In genomic region chr7:263483-264351, GRCh38 we compare ENCODE assay signal across 9 cellular contexts. TPM values are rescaled to one million over a fixed set of nuclear protein-coding genes. Genes with fewer than 3 reads are reported as not detected.
DNase-seq lines count a peak whose midpoint lies in the region; ATAC-seq and TF ChIP-seq lines count a peak whose summit lies in the region.
"Not testable (repeated sequence)": the region's sequence is repeated elsewhere in the genome, so short reads cannot be mapped to it uniquely, and the experiment has no call there.
"Had no signal": no experiment of that assay in that cellular context is flagged by ENCODE, and none has a peak within 500 bp of the region (broad histone marks: within the 10 kb centered on the region; RNA-seq: fewer than 3 reads in every experiment).

No MANE protein-coding gene starts in this region.

- H3K36me3 ChIP-seq in brain microvascular endothelial cell (replicated peaks) = peaks cover 23% of the 10 kb centered on the region
- H3K36me3 ChIP-seq in stomach = peaks cover 27 to 37% (median 33%) of the 10 kb centered on the region in 4 donors

- not testable (repeated sequence) for ATAC-seq in right cardiac atrium

- intact Hi-C loops in right cardiac atrium (cut with DNase I); posterior vena cava (cut with DNase I); stomach (cut with DNase I; ENCODE audit: low total_unique reads): not testable (repeated sequence)

- H3K4me3 ChIP-seq in brain microvascular endothelial cell (ENCODE audit: low read depth, low read length); right cardiac atrium (ENCODE audit: low read length): not testable (repeated sequence)
- H3K4me3 ChIP-seq in stomach = peak overlapping the region in 1 of 4 donors; percentile 25

- DNase-seq in DMS53 (lab: John Stamatoyannopoulos, UW) (peak; percentile 23), HT-29 (ENCODE audit: low spot score) (peak; percentile 22), SIG-M5 treated with dmso at 0.1 percent for 504 hours (lab: John Stamatoyannopoulos, UW; ENCODE audit: unreplicated experiment) (peak; percentile 37), right cardiac atrium (peak in 2 of 3 donors; percentile 20 to 54), posterior vena cava (ENCODE audit: low spot score) (peak; percentile 80)
- peak; percentile 14 to 36 (median 21) for DNase-seq in activated CD8-positive, alpha-beta memory T cell treated with anti-CD3 and anti-CD28 coated beads for 48 hours (ENCODE audit: low read depth in 2 of 3, low spot score in 2 of 3)
- not testable (repeated sequence) for DNase-seq in brain microvascular endothelial cell, stomach

- WGBS in right cardiac atrium = 74% methylated on average over 19 of the region's 37 CpGs
- 45 to 82% (median 67%) methylated on average over 5 to 28 of the region's 37 CpGs for whole genome bisulfite sequencing in stomach, 5 donors

- H3K9me3 ChIP-seq in right cardiac atrium (ENCODE audit: control insufficient read depth, low read length) = not testable (repeated sequence)
- H3K9me3 ChIP-seq in stomach = peaks cover 0 to 30% (median 11%) of the 10 kb centered on the region in 4 donors

- not testable (repeated sequence) for TF ChIP-seq POLR2A in stomach (IDR thresholded peaks at IDR 0.05)

- not testable (repeated sequence) for H3K27ac ChIP-seq in brain microvascular endothelial cell; right cardiac atrium (ENCODE audit: low read length)
- H3K27ac ChIP-seq in stomach = peak overlapping the region; percentile 74 to 82 (median 78)

- TF ChIP-seq EP300 in stomach (IDR thresholded peaks at IDR 0.05) = not testable (repeated sequence)

- TF ChIP-seq CTCF in brain microvascular endothelial cell (IDR thresholded peaks at IDR 0.05; ENCODE audit: low read depth, low read length, missing control alignments) = peak; percentile 47
- TF ChIP-seq CTCF in stomach (IDR thresholded peaks at IDR 0.05) = peak in 5 of 7 experiments; percentile 31 to 61 (median 34)

- H3K4me1 ChIP-seq in right cardiac atrium (ENCODE audit: control insufficient read depth, insufficient read depth, low read length) = not testable (repeated sequence)
- H3K4me1 ChIP-seq in stomach = peaks cover 9 to 36% (median 20%) of the 10 kb centered on the region in 4 donors

- in situ Hi-C loops in brain microvascular endothelial cell (cut with HindIII; ENCODE audit: low pct_ligation_motif_present, low sequenced_read_pairs) = not testable (repeated sequence)

- H3K27me3 ChIP-seq in brain microvascular endothelial cell (replicated peaks); right cardiac atrium (ENCODE audit: control insufficient read depth, insufficient read depth); stomach: not testable (repeated sequence)

RNA-seq across cellular contexts. Expression of gene FOXL3, which starts 26.3 kb away (rescaled TPM):
- total RNA-seq in HT-29 (2014; rRNA removed; shearing (Covaris generic)) = not detected in 2 replicates
- total RNA-seq in right cardiac atrium = not detected
- polyA plus RNA-seq in right cardiac atrium = not detected
- not detected for total RNA-seq in posterior vena cava
- total RNA-seq in stomach = not detected
- not detected for polyA plus RNA-seq in stomach
- total RNA-seq: SK-MEL-5 had no signal
